Comparison of ENCODE assay signal across 12 cellular contexts in the genomic region with DNA sequence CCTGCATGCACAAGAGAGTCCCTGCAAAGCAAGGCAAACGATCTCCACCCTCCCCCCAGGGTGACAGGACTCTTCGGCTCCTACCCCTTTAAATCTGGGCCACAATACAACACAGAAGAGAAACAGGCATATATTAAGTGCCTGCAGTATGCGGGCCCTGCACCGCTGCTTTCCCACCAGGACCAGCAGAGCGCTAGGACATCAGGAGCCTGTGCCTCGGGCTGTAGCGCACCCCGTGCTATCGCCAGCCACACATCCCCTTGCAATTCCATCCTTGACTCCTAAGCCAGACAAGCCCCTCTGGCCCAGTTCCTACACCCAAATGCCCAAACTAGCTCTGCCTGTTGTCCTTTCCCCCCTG. TPM values are rescaled to one million over a fixed set of nuclear protein-coding genes. Genes with fewer than 3 reads are reported as not detected.
DNase-seq lines count a peak whose midpoint lies in the region; ATAC-seq and TF ChIP-seq lines count a peak whose summit lies in the region.
"Had no signal": no experiment of that assay in that cellular context is flagged by ENCODE, and none has a peak within 500 bp of the region (broad histone marks: within the 10 kb centered on the region; RNA-seq: fewer than 3 reads in every experiment).

No MANE protein-coding gene starts in this region.

- peaks cover 5% of the 10 kb centered on the region for H3K4me1 ChIP-seq in mammary epithelial cell (ENCODE audit: insufficient read depth, low read length)
- H3K4me1 ChIP-seq in MM.1S (ENCODE audit: low read length), result no peaks in the 10 kb centered on the region
- peaks cover 0 to 56% (median 19%) of the 10 kb centered on the region in 3 donors for H3K4me1 ChIP-seq in esophagus squamous epithelium

- H3K36me3 Mint-ChIP-seq in MCF 10A (ENCODE audit: insufficient read depth, unreplicated experiment), result peaks cover 17% of the 10 kb centered on the region
- no peaks in the 10 kb centered on the region for H3K36me3 Mint-ChIP-seq in type B pancreatic cell
- H3K36me3 Mint-ChIP-seq in activated T-helper 17 cell treated with anti-CD3 and anti-CD28 coated beads, Interleukin-2, amount 50 U/mL, for 72 hours (ENCODE audit: low read depth), result no peaks in the 10 kb centered on the region
- H3K36me3 Mint-ChIP-seq in activated CD4-positive, alpha-beta T cell treated with anti-CD3 and anti-CD28 coated beads, Interleukin-2, amount 10 ng/mL, durations not matched to agents 7 days and 5 days (ENCODE audit: low read depth), result no peaks in the 10 kb centered on the region

- H3K4me3 Mint-ChIP-seq in MCF 10A (ENCODE audit: unreplicated experiment), result peak overlapping the region; percentile 73
- H3K4me3 Mint-ChIP-seq in type B pancreatic cell, result no peak overlapping the region
- no peak overlapping the region for H3K4me3 Mint-ChIP-seq in activated T-helper 17 cell treated with anti-CD3 and anti-CD28 coated beads, Interleukin-2, amount 50 U/mL, for 72 hours
- H3K4me3 Mint-ChIP-seq in activated CD4-positive, alpha-beta T cell treated with anti-CD3 and anti-CD28 coated beads, Interleukin-2, amount 10 ng/mL, durations not matched to agents 7 days and 5 days, result no peak overlapping the region

- H3K4me2 ChIP-seq in mammary epithelial cell (ENCODE audit: insufficient read depth, low read depth, low read length), result no peak overlapping the region
- H3K4me2 ChIP-seq in MM.1S (ENCODE audit: low read depth, low read length), result peak overlapping the region; percentile 65

- H3K4me1 Mint-ChIP-seq in MCF 10A (ENCODE audit: insufficient read depth, unreplicated experiment) (peaks cover 61% of the 10 kb centered on the region), type B pancreatic cell (ENCODE audit: unreplicated experiment) (peaks cover 9% of the 10 kb centered on the region)
- no peaks in the 10 kb centered on the region for H3K4me1 Mint-ChIP-seq in activated T-helper 17 cell treated with anti-CD3 and anti-CD28 coated beads, Interleukin-2, amount 50 U/mL, for 72 hours
- peaks cover 4% of the 10 kb centered on the region for H3K4me1 Mint-ChIP-seq in activated CD4-positive, alpha-beta T cell treated with anti-CD3 and anti-CD28 coated beads, Interleukin-2, amount 10 ng/mL, durations not matched to agents 7 days and 5 days

- H3K27ac ChIP-seq in mammary epithelial cell (ENCODE audit: insufficient read depth, low read depth, low read length) (no peak overlapping the region), MM.1S (ENCODE audit: low read length) (no peak overlapping the region), esophagus squamous epithelium (peak overlapping the region in 3 of 4 donors; percentile 10 to 87 (median 48))

- CTCF ChIA-PET in MCF 10A (lab: Yijun Ruan, JAX), result interaction anchor here (0.5 to 11.9 kb wide), 23 partner anchors 9 to 368 kb away, joined by 3 to 183 read pairs (median 4); no protein-coding TSS in a partner anchor
- CTCF ChIA-PET in mammary epithelial cell (lab: Charles Lee; ENCODE audit: low non-redundant PET), result interaction anchor here (0.6 to 1.1 kb wide), 3 partner anchors 106 to 129 kb away, joined by 6 read pairs; no protein-coding TSS in a partner anchor
- CTCF ChIA-PET in activated CD4-positive, alpha-beta T cell treated with anti-CD3 and anti-CD28 coated beads, Interleukin-2, amount 10 ng/mL, durations not matched to agents 7 days and 5 days (lab: Charles Lee), result interaction anchor here (0.5 to 2.4 kb wide), 7 partner anchors 8 to 330 kb away, joined by 3 to 8 read pairs (median 3); no protein-coding TSS in a partner anchor

- H2AFZ ChIP-seq in mammary epithelial cell (ENCODE audit: low read depth, low read length) (no peak overlapping the region), MM.1S (ENCODE audit: low read length) (peak overlapping the region; percentile 21; the same call in 1 of the 2 replicates)

- no peak for ATAC-seq in activated T-helper 17 cell treated with anti-CD3 and anti-CD28 coated beads, Interleukin-2, amount 50 U/mL, for 72 hours (replicated peaks)

- DNase-seq in MCF 10A (ENCODE audit: unreplicated experiment) (no peak), mammary epithelial cell (no peak), MM.1S (no peak), esophagus squamous epithelium (lab: John Stamatoyannopoulos, UW) (no peak), type B pancreatic cell (ENCODE audit: extremely low spot score, unreplicated experiment) (peak; percentile 50), T1000 (lab: John Stamatoyannopoulos, UW) (no peak)
- no peak for DNase-seq in activated CD4-positive, alpha-beta T cell treated with anti-CD3 and anti-CD28 coated beads, Interleukin-2, amount 10 ng/mL, durations not matched to agents 7 days and 5 days
- DNase-seq: NCI-H1105, NCI-H510A treated with DMSO at 0.1 percent for 48 hours, SIG-M5 had no signal

- H3K79me2 ChIP-seq in mammary epithelial cell (ENCODE audit: insufficient read depth, low read length) (no peaks in the 10 kb centered on the region), MM.1S (ENCODE audit: low read length) (no peaks in the 10 kb centered on the region)

- no peaks in the 10 kb centered on the region for H3K27me3 Mint-ChIP-seq in MCF 10A (ENCODE audit: insufficient read depth, unreplicated experiment)
- peaks cover 33% of the 10 kb centered on the region for H3K27me3 Mint-ChIP-seq in type B pancreatic cell
- peaks cover 18% of the 10 kb centered on the region for H3K27me3 Mint-ChIP-seq in activated T-helper 17 cell treated with anti-CD3 and anti-CD28 coated beads, Interleukin-2, amount 50 U/mL, for 72 hours
- H3K27me3 Mint-ChIP-seq in activated CD4-positive, alpha-beta T cell treated with anti-CD3 and anti-CD28 coated beads, Interleukin-2, amount 10 ng/mL, durations not matched to agents 7 days and 5 days, result peaks cover 19% of the 10 kb centered on the region

- in situ Hi-C loops in mammary epithelial cell (cut with MboI; ENCODE audit: low sequenced_read_pairs in 2 of 2), result loop anchor here in 1 of 2 donors (10.0 kb wide), 1 partner anchor 134 kb away; no protein-coding TSS in a partner anchor

- no peak overlapping the region for H3K4me3 ChIP-seq in mammary epithelial cell (replicated peaks in 1 of 3; ENCODE audit: insufficient read depth in 1 of 3, low read depth in 2 of 3, low read length in 3 of 3)
- H3K4me3 ChIP-seq in MM.1S (ENCODE audit: low read length), result no peak overlapping the region
- H3K4me3 ChIP-seq in esophagus squamous epithelium, result peak overlapping the region in 3 of 4 donors; percentile 39 to 66 (median 46)

- H3K27ac Mint-ChIP-seq in MCF 10A (ENCODE audit: low read depth, unreplicated experiment) (peak overlapping the region; percentile 33), type B pancreatic cell (no peak overlapping the region)
- no peak overlapping the region for H3K27ac Mint-ChIP-seq in activated T-helper 17 cell treated with anti-CD3 and anti-CD28 coated beads, Interleukin-2, amount 50 U/mL, for 72 hours
- no peak overlapping the region for H3K27ac Mint-ChIP-seq in activated CD4-positive, alpha-beta T cell treated with anti-CD3 and anti-CD28 coated beads, Interleukin-2, amount 10 ng/mL, durations not matched to agents 7 days and 5 days

- H3K36me3 ChIP-seq in mammary epithelial cell (ENCODE audit: insufficient read depth, low read length), result no peaks in the 10 kb centered on the region
- H3K36me3 ChIP-seq in MM.1S (replicated peaks; ENCODE audit: insufficient read depth, low read length), result no peaks in the 10 kb centered on the region
- no peaks in the 10 kb centered on the region for H3K36me3 ChIP-seq in esophagus squamous epithelium

- intact Hi-C loops in MCF 10A (cut with micrococcal nuclease) (loop anchor here (1.0 kb wide), 4 partner anchors 69 to 363 kb away; no protein-coding TSS in a partner anchor), mammary epithelial cell (cut with micrococcal nuclease) (loop anchor here (1.0 to 5.0 kb wide), 6 partner anchors 69 to 548 kb away; no protein-coding TSS in a partner anchor), esophagus squamous epithelium (cut with DNase I) (loop anchor here (5.0 kb wide), 2 partner anchors 64 to 131 kb away; no protein-coding TSS in a partner anchor)

- dilution Hi-C loops in mammary epithelial cell (cut with HindIII; ENCODE audit: low sequenced_read_pairs), result no loop called here

- POLR2A ChIA-PET in MCF 10A (lab: Yijun Ruan, JAX), result interaction anchor here (0.6 to 3.3 kb wide), 10 partner anchors 106 to 1608 kb away, joined by 3 to 21 read pairs (median 4); no protein-coding TSS in a partner anchor
- POLR2A ChIA-PET in activated CD4-positive, alpha-beta T cell treated with anti-CD3 and anti-CD28 coated beads, Interleukin-2, amount 10 ng/mL, durations not matched to agents 7 days and 5 days (lab: Charles Lee), result no interaction called here

- TF ChIP-seq CTCF in MCF 10A (IDR thresholded peaks at IDR 0.05; ENCODE audit: unreplicated experiment) (no peak), mammary epithelial cell (conservative IDR thresholded peaks at IDR 0.05 in 1 of 2, IDR thresholded peaks at IDR 0.05 in 1 of 2; ENCODE audit: extremely low read depth in 1 of 2, insufficient read depth in 1 of 2, low read depth in 1 of 2, low read length in 2 of 2) (no peak), MM.1S (IDR thresholded peaks at IDR 0.05; ENCODE audit: low read length) (no peak), esophagus squamous epithelium (IDR thresholded peaks at IDR 0.05) (no peak), type B pancreatic cell (conservative IDR thresholded peaks at IDR 0.05) (no peak)

- H3K9me3 ChIP-seq in mammary epithelial cell (replicated peaks; ENCODE audit: insufficient read depth, low read length), result no peaks in the 10 kb centered on the region
- H3K9me3 ChIP-seq in MM.1S (replicated peaks; ENCODE audit: insufficient read depth, low read length), result no peaks in the 10 kb centered on the region
- no peaks in the 10 kb centered on the region for H3K9me3 ChIP-seq in esophagus squamous epithelium

- no peaks in the 10 kb centered on the region for H3K9me2 ChIP-seq in MM.1S (replicated peaks; ENCODE audit: insufficient read depth, low read length)

- H4K20me1 ChIP-seq in mammary epithelial cell (ENCODE audit: insufficient read depth, low read length) (no peaks in the 10 kb centered on the region), MM.1S (ENCODE audit: insufficient read depth, low read length) (no peaks in the 10 kb centered on the region)

- H3K9me3 Mint-ChIP-seq in MCF 10A (ENCODE audit: unreplicated experiment) (no peaks in the 10 kb centered on the region), type B pancreatic cell (no peaks in the 10 kb centered on the region)
- no peaks in the 10 kb centered on the region for H3K9me3 Mint-ChIP-seq in activated T-helper 17 cell treated with anti-CD3 and anti-CD28 coated beads, Interleukin-2, amount 50 U/mL, for 72 hours
- no peaks in the 10 kb centered on the region for H3K9me3 Mint-ChIP-seq in activated CD4-positive, alpha-beta T cell treated with anti-CD3 and anti-CD28 coated beads, Interleukin-2, amount 10 ng/mL, durations not matched to agents 7 days and 5 days

- peaks cover 4% of the 10 kb centered on the region for H3K27me3 ChIP-seq in mammary epithelial cell (ENCODE audit: insufficient read depth, low read length)
- H3K27me3 ChIP-seq in MM.1S (replicated peaks; ENCODE audit: insufficient read depth, low read length), result no peaks in the 10 kb centered on the region
- peaks cover 0 to 48% (median 0%) of the 10 kb centered on the region in 4 donors for H3K27me3 ChIP-seq in esophagus squamous epithelium

- 59% methylated on average over 7 of the region's 9 CpGs for WGBS in mammary epithelial cell (ENCODE audit: low coverage, missing lambda C conversion rate)
- 72% methylated on average over 3 of the region's 9 CpGs; no CpG with 5 or more reads in 1 of the 2 donors for WGBS in esophagus squamous epithelium, 2 donors

- H3K9ac ChIP-seq in mammary epithelial cell (ENCODE audit: insufficient read depth, low read length) (no peak overlapping the region), MM.1S (ENCODE audit: low read length) (no peak overlapping the region)

- BruUV-seq in MCF 10A (replicated peaks; lab: Mats Ljungman, UMichigan) (no TSS peak), mammary epithelial cell (replicated peaks; lab: Mats Ljungman, UMichigan) (no TSS peak)

- no peak for TF ChIP-seq POLR2A in esophagus squamous epithelium (IDR thresholded peaks at IDR 0.05)

- H3F3A ChIP-seq in MM.1S (ENCODE audit: insufficient read depth, low read length), result no peaks in the 10 kb centered on the region

RNA-seq across cellular contexts. Expression of a gene that starts 4.1 kb away (rescaled TPM):
- total RNA-seq in MCF 10A (2022) (3.0 and 10.2 TPM in 2 replicates), mammary epithelial cell (under 1 TPM in 1 of 2 donors, not detected in 1; under 0.01 TPM), esophagus squamous epithelium (100 to 1,000 TPM in 1 of 4 donors, 10 to 100 TPM in 1, 1 to 10 TPM in 2; 4.6 to 117 (median 35.6) TPM), type B pancreatic cell (ENCODE audit: low replicate concordance) (0.17 TPM in 1 of 2 replicates, not detected in the other)
- 0.05 TPM for polyA plus RNA-seq in mammary epithelial cell
- not detected for polyA minus RNA-seq in mammary epithelial cell
- total RNA-seq in activated T-helper 17 cell treated with anti-CD3 and anti-CD28 coated beads, Interleukin-2, amount 50 U/mL, for 72 hours, result under 1 TPM in 1 of 2 donors, not detected in 1; 0.22 TPM
- total RNA-seq in activated CD4-positive, alpha-beta T cell treated with anti-CD3 and anti-CD28 coated beads, Interleukin-2, amount 10 ng/mL, durations not matched to agents 7 days and 5 days, result not detected
- total RNA-seq: epithelial cell of proximal tubule had no signal

Comparison
In these comparisons a context has a peak if more than half of its experiments do, and no peak if none do; other contexts are left out.
1. H3K27ac ChIP-seq: peak in esophagus squamous epithelium (3 of 4); none in mammary epithelial cell (single experiment) and MM.1S (single experiment).
2. H3K4me3 ChIP-seq: peak in esophagus squamous epithelium (3 of 4); none in mammary epithelial cell (0 of 3) and MM.1S (single experiment).